ENCODE assay signal across 8 cellular contexts in the genomic region with DNA sequence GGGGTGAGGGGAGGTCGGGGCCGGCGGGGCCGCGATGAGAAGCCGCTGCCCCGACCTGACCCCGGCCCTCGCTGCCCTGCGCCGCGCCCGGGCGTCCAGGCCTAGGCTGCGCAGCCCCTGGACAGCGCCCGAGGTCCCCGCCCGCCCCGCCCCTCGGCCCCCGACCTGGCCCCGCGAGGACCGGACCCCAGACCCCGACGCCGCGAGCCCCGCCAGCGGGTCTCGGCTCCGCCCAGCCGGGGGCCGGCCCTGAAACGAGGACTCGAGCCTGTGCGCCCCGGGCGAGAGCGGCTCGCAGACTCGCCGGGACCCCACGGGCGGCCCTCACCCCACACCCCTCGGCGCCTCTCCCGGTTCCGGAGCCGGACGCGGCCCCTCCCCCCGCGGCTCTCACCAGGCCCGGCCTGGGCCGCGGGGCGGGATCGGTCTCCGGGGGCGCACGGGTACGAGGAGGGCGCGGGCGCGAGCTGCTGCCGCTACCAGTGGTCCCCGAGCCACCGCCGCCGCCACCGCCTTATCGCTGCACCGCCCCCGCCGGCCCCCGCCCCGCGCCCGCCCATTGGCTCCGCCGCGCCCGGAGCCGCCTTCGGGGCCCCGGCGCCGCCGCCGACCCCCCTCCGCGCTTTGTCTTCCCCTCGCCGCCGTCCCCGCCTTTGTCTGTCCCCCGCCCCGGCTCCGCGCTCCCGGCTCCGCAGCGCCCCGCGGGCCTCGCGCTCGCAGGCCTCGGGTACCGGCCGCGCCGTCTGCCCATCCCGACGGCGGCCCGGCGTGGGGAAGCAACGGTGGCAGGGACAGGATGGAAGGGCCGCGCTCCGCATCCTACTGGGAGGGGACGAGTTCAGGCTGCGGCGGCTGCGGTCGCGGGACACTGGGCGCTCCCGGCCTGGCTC. TPM values are rescaled to one million over a fixed set of nuclear protein-coding genes. Genes with fewer than 3 reads are reported as not detected.
A peak's percentile ranks its signal among the peaks of the same experiment; 100 is the strongest.
DNase-seq lines count a peak whose midpoint lies in the region; ATAC-seq and TF ChIP-seq lines count a peak whose summit lies in the region.

LIMD2 (minus strand) TSS at position 488 of the 890 bp plus-strand sequence. CDS start 827 bp downstream, outside the sequence.

- peaks cover 22% of the 10 kb centered on the region for H3K4me1 Mint-ChIP-seq in mesothelial cell of epicardium

- ATAC-seq in HG02610 (IDR thresholded peaks at IDR 0.05; ENCODE audit: unreplicated experiment), result peak; percentile 20
- ATAC-seq in GM19452 (IDR thresholded peaks at IDR 0.05; ENCODE audit: unreplicated experiment), result no peak

- H3K27me3 Mint-ChIP-seq in mesothelial cell of epicardium (ENCODE audit: low read depth), result no peaks in the 10 kb centered on the region

- peaks cover 15% of the 10 kb centered on the region for H3K4me1 ChIP-seq in ectodermal cell (ENCODE audit: control insufficient read depth, insufficient read depth, low read length)

- H3K27ac Mint-ChIP-seq in mesothelial cell of epicardium, result peak within 1 kb of the TSS; percentile 72

- peak within 1 kb of the TSS; percentile 88 for H3K27ac ChIP-seq in ectodermal cell (ENCODE audit: insufficient read depth, low read depth, low read length, poor library complexity, severe bottlenecking)

- DNase-seq in EL (peak; percentile 46), NCI-H2196 (lab: John Stamatoyannopoulos, UW; ENCODE audit: unreplicated experiment) (peak; percentile 53), mesothelial cell of epicardium (ENCODE audit: low spot score in 2 of 2, unreplicated experiment in 2 of 2) (peak; percentile 51 to 71)
- peak; percentile 77 to 79 for DNase-seq in activated CD4-positive, alpha-beta T cell treated with anti-CD3 and anti-CD28 coated beads, Interleukin-2, amount 50 U/mL, for 48 hours
- DNase-seq in stimulated activated CD8-positive, alpha-beta memory T cell treated with anti-CD3 and anti-CD28 coated beads, Interleukin-2, amount 100 ng/mL, for 48 hours (ENCODE audit: low read depth in 2 of 2), result peak; percentile 62 to 79

- no peak for TF ChIP-seq CTCF in mesothelial cell of epicardium (IDR thresholded peaks at IDR 0.05; ENCODE audit: unreplicated experiment)

- H3K4me3 Mint-ChIP-seq in mesothelial cell of epicardium, result peak within 1 kb of the TSS; percentile 70

- H3K9me3 Mint-ChIP-seq in mesothelial cell of epicardium, result no peaks in the 10 kb centered on the region

- peaks cover 9% of the 10 kb centered on the region for H3K27me3 ChIP-seq in ectodermal cell (ENCODE audit: control insufficient read depth, insufficient read depth, low read length, poor library complexity, severe bottlenecking)

- H3K36me3 ChIP-seq in ectodermal cell (ENCODE audit: control insufficient read depth, insufficient read depth, low read length), result no peaks in the 10 kb centered on the region

- no peaks in the 10 kb centered on the region for H3K9me3 ChIP-seq in ectodermal cell (ENCODE audit: control insufficient read depth, low read length)

- WGBS in ectodermal cell, 2 experiments, result 0% methylated on average over 133 of the region's 133 CpGs

- peak within 1 kb of the TSS; percentile 53 for H3K4me3 ChIP-seq in ectodermal cell (ENCODE audit: insufficient read depth, low read depth, low read length)

- H3K36me3 Mint-ChIP-seq in mesothelial cell of epicardium, result peaks cover 4% of the 10 kb centered on the region

RNA-seq across cellular contexts. Expression of gene LIMD2, which starts in this region (rescaled TPM):
- polyA plus RNA-seq in ectodermal cell (2013, experiment 1 of 4), result 48.0 TPM
- polyA plus RNA-seq in ectodermal cell (2013, experiment 2 of 4), result 40.7 TPM
- 43.0 TPM for polyA plus RNA-seq in ectodermal cell (2013, experiment 3 of 4)
- 47.9 TPM for polyA plus RNA-seq in ectodermal cell (2013, experiment 4 of 4)
- total RNA-seq in mesothelial cell of epicardium, result 76.5 to 79.3 TPM (median 77.0 TPM) in 3 replicates
